1 cellular context compared by ENCODE assay signal in genomic region chr17:60398227-60398959, GRCh38.
TF ChIP-seq lines count a peak whose summit lies in the region.

No MANE protein-coding gene starts in this region.

TF ChIP-seq in K562, 482 proteins besides CTCF, POLR2A, EP300 and RAD21 (continued from another document):
- TF ChIP-seq ARID4B (CRISPR knock-in tag; IDR thresholded peaks at IDR 0.05) (no peak), PML (IDR thresholded peaks at IDR 0.05; ENCODE audit: low read length) (no peak), RBM17 (IDR thresholded peaks at IDR 0.05; ENCODE audit: borderline replicate concordance, low read depth, low read length) (no peak), MIER1 (IDR thresholded peaks at IDR 0.05; ENCODE audit: low read depth) (no peak), ZBTB17 (CRISPR knock-in tag; IDR thresholded peaks at IDR 0.05) (no peak), RBM22 (IDR thresholded peaks at IDR 0.05; ENCODE audit: low read depth, low read length, poor library complexity, severe bottlenecking) (no peak), SMARCE1 (IDR thresholded peaks at IDR 0.05) (peak; percentile 80; the same call in 1 of the 2 replicates), MXI1 (IDR thresholded peaks at IDR 0.05; ENCODE audit: low read depth, low read length) (no peak), SMARCA5 (IDR thresholded peaks at IDR 0.05) (no peak), NCOA6 (IDR thresholded peaks at IDR 0.05) (no peak), CBFA2T3 (IDR thresholded peaks at IDR 0.05) (no peak), ESRRB (CRISPR knock-in tag; IDR thresholded peaks at IDR 0.05; ENCODE audit: borderline replicate concordance) (no peak), SAFB (IDR thresholded peaks at IDR 0.05; ENCODE audit: borderline replicate concordance, low read depth, low read length) (no peak), BACH1 (tag; IDR thresholded peaks at IDR 0.05) (0 out of 2 replicates have a peak, but pooled peaks have one; percentile 11), CXXC5 (CRISPR knock-in tag; IDR thresholded peaks at IDR 0.05) (no peak), HLTF (IDR thresholded peaks at IDR 0.05) (no peak), FOXK2 (conservative IDR thresholded peaks at IDR 0.05 in 1 of 2, IDR thresholded peaks at IDR 0.05 in 1 of 2; ENCODE audit: low read depth in 2 of 2) (no peak), PHB (CRISPR knock-in tag; IDR thresholded peaks at IDR 0.05) (no peak), RB1 (IDR thresholded peaks at IDR 0.05; ENCODE audit: low read depth) (no peak), ZNF354B (CRISPR knock-in tag; IDR thresholded peaks at IDR 0.05) (no peak), NEUROD1 (IDR thresholded peaks at IDR 0.05; ENCODE audit: borderline replicate concordance, low read depth, low read length, partially characterized antibody) (no peak), C11orf30 (IDR thresholded peaks at IDR 0.05; ENCODE audit: low read depth) (no peak), SMARCA4 (IDR thresholded peaks at IDR 0.05) (peak; percentile 67), NFYB (IDR thresholded peaks at IDR 0.05; ENCODE audit: extremely low read depth, insufficient read length) (no peak), ZNF384 (IDR thresholded peaks at IDR 0.05; ENCODE audit: low read depth, low read length) (peak; percentile 46; the same call in 1 of the 2 replicates), SRSF1 (IDR thresholded peaks at IDR 0.05; ENCODE audit: low read depth, low read length) (no peak), ZNF311 (CRISPR knock-in tag; IDR thresholded peaks at IDR 0.05) (no peak), ZZZ3 (IDR thresholded peaks at IDR 0.05) (no peak), LCOR (CRISPR knock-in tag; IDR thresholded peaks at IDR 0.05) (no peak), MTA3 (IDR thresholded peaks at IDR 0.05; ENCODE audit: borderline replicate concordance) (no peak), POLR2H (tag; IDR thresholded peaks at IDR 0.05; ENCODE audit: low read depth) (no peak), PRPF4 (IDR thresholded peaks at IDR 0.05; ENCODE audit: insufficient read depth, low read depth, low read length, poor library complexity, severe bottlenecking) (no peak), USF2 (CRISPR knock-in tag; IDR thresholded peaks at IDR 0.05) (no peak), FOXP4 (CRISPR knock-in tag; IDR thresholded peaks at IDR 0.05; ENCODE audit: borderline replicate concordance) (no peak), E4F1 (CRISPR knock-in tag; IDR thresholded peaks at IDR 0.05; ENCODE audit: borderline replicate concordance) (no peak), ZNF121 (CRISPR knock-in tag; conservative IDR thresholded peaks at IDR 0.05) (peak; percentile 96)
